1 cellular context compared by ENCODE assay signal in the genomic region with DNA sequence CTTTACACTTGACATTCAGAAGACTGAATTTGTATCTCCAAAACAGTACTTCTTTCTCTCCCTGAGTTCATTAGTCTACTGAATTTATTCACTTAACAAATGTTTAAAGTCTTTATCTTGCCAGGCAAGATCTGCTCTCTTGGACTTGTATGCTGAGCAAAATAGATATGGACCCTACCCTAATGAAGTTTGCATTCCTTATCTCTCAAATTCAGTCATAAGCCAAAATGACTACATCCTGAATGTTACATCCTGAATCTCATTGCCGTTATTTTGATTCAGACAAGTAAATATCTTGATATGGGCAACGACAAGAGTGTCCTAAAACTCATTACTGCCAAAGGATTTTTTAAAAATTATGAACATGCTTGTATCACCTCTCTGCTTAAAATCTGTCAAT.
TF ChIP-seq lines count a peak whose summit lies in the region.

No MANE protein-coding gene starts in this region.

TF ChIP-seq in K562, 482 proteins besides CTCF, POLR2A, EP300 and RAD21 (continues in another document):
- TF ChIP-seq KLF16 (IDR thresholded peaks at IDR 0.05): peak; percentile 81
- TF ChIP-seq, protein P1, sequence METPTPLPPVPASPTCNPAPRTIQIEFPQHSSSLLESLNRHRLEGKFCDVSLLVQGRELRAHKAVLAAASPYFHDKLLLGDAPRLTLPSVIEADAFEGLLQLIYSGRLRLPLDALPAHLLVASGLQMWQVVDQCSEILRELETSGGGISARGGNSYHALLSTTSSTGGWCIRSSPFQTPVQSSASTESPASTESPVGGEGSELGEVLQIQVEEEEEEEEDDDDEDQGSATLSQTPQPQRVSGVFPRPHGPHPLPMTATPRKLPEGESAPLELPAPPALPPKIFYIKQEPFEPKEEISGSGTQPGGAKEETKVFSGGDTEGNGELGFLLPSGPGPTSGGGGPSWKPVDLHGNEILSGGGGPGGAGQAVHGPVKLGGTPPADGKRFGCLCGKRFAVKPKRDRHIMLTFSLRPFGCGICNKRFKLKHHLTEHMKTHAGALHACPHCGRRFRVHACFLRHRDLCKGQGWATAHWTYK (CRISPR knock-in tag; IDR thresholded peaks at IDR 0.05): 0 out of 2 replicates have a peak, but pooled peaks have one; percentile 24
- TF ChIP-seq DPF2 (IDR thresholded peaks at IDR 0.05): peak; percentile 85
- TF ChIP-seq, protein P2, sequence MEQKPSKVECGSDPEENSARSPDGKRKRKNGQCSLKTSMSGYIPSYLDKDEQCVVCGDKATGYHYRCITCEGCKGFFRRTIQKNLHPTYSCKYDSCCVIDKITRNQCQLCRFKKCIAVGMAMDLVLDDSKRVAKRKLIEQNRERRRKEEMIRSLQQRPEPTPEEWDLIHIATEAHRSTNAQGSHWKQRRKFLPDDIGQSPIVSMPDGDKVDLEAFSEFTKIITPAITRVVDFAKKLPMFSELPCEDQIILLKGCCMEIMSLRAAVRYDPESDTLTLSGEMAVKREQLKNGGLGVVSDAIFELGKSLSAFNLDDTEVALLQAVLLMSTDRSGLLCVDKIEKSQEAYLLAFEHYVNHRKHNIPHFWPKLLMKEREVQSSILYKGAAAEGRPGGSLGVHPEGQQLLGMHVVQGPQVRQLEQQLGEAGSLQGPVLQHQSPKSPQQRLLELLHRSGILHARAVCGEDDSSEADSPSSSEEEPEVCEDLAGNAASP (IDR thresholded peaks at IDR 0.05): no peak
- peak; percentile 23 for TF ChIP-seq HDAC3 (IDR thresholded peaks at IDR 0.05; ENCODE audit: borderline replicate concordance, partially characterized antibody)
- TF ChIP-seq PML (IDR thresholded peaks at IDR 0.05; ENCODE audit: low read length): peak; percentile 70
- TF ChIP-seq CBFA2T3 (IDR thresholded peaks at IDR 0.05): peak; percentile 94
- TF ChIP-seq IFI16 (CRISPR knock-in tag; IDR thresholded peaks at IDR 0.05): no peak
- TF ChIP-seq STAT5A (IDR thresholded peaks at IDR 0.05; ENCODE audit: borderline replicate concordance, low read length): peak; percentile 54; the same call in 1 of the 2 replicates
- peak; percentile 73 for TF ChIP-seq SMARCE1 (IDR thresholded peaks at IDR 0.05)
- TF ChIP-seq TAL1 (IDR thresholded peaks at IDR 0.05): peak; percentile 88
- no peak for TF ChIP-seq KDM4B (IDR thresholded peaks at IDR 0.05; ENCODE audit: borderline replicate concordance in 2 of 2, low read depth in 1 of 2)
- no peak for TF ChIP-seq KLF10 (CRISPR knock-in tag; IDR thresholded peaks at IDR 0.05)
- TF ChIP-seq TEAD1 (CRISPR knock-in tag; IDR thresholded peaks at IDR 0.05): 0 out of 4 replicates have a peak, but pooled peaks of 1 of the 2 experiments have one; percentile 52
- TF ChIP-seq, protein P3, sequence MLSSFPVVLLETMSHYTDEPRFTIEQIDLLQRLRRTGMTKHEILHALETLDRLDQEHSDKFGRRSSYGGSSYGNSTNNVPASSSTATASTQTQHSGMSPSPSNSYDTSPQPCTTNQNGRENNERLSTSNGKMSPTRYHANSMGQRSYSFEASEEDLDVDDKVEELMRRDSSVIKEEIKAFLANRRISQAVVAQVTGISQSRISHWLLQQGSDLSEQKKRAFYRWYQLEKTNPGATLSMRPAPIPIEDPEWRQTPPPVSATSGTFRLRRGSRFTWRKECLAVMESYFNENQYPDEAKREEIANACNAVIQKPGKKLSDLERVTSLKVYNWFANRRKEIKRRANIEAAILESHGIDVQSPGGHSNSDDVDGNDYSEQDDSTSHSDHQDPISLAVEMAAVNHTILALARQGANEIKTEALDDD (IDR thresholded peaks at IDR 0.05): peak; percentile 47; the same call in 1 of the 2 replicates
- TF ChIP-seq, protein P4, sequence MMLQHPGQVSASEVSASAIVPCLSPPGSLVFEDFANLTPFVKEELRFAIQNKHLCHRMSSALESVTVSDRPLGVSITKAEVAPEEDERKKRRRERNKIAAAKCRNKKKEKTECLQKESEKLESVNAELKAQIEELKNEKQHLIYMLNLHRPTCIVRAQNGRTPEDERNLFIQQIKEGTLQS (IDR thresholded peaks at IDR 0.05): peak; percentile 35; the same call in 1 of the 2 replicates
- TF ChIP-seq, protein P4 (CRISPR knock-in tag; conservative IDR thresholded peaks at IDR 0.05): no peak
- TF ChIP-seq SOX6 (IDR thresholded peaks at IDR 0.05): peak; percentile 72
- peak; percentile 88 for TF ChIP-seq NCOR1 (IDR thresholded peaks at IDR 0.05)
- TF ChIP-seq MTA2 (IDR thresholded peaks at IDR 0.05; ENCODE audit: low read depth): peak; percentile 79
- no peak for TF ChIP-seq KLF6 (CRISPR knock-in tag; IDR thresholded peaks at IDR 0.05; ENCODE audit: borderline replicate concordance)
- 0 out of 2 replicates have a peak, but pooled peaks have one; percentile 63 for TF ChIP-seq ZNF311 (CRISPR knock-in tag; IDR thresholded peaks at IDR 0.05)
- TF ChIP-seq ZNF239 (CRISPR knock-in tag; IDR thresholded peaks at IDR 0.05): 0 out of 2 replicates have a peak, but pooled peaks have one; percentile 23
- no peak for TF ChIP-seq ZNF695 (CRISPR knock-in tag; IDR thresholded peaks at IDR 0.05)
- TF ChIP-seq ETV1 (tag; conservative IDR thresholded peaks at IDR 0.05; ENCODE audit: low read depth): peak; percentile 49; the same call in 1 of the 2 replicates
- no peak for TF ChIP-seq ZC3H4 (CRISPR knock-in tag; IDR thresholded peaks at IDR 0.05; ENCODE audit: borderline replicate concordance)
- no peak for TF ChIP-seq KAT7 (CRISPR knock-in tag; IDR thresholded peaks at IDR 0.05; ENCODE audit: borderline replicate concordance)
- peak in 1 of 2 experiments; percentile 55; a peak in 2 of 4 replicates for TF ChIP-seq RCOR1 (IDR thresholded peaks at IDR 0.05; ENCODE audit: borderline replicate concordance in 1 of 2, low read depth in 2 of 2, low read length in 2 of 2)
- TF ChIP-seq, protein P5, sequence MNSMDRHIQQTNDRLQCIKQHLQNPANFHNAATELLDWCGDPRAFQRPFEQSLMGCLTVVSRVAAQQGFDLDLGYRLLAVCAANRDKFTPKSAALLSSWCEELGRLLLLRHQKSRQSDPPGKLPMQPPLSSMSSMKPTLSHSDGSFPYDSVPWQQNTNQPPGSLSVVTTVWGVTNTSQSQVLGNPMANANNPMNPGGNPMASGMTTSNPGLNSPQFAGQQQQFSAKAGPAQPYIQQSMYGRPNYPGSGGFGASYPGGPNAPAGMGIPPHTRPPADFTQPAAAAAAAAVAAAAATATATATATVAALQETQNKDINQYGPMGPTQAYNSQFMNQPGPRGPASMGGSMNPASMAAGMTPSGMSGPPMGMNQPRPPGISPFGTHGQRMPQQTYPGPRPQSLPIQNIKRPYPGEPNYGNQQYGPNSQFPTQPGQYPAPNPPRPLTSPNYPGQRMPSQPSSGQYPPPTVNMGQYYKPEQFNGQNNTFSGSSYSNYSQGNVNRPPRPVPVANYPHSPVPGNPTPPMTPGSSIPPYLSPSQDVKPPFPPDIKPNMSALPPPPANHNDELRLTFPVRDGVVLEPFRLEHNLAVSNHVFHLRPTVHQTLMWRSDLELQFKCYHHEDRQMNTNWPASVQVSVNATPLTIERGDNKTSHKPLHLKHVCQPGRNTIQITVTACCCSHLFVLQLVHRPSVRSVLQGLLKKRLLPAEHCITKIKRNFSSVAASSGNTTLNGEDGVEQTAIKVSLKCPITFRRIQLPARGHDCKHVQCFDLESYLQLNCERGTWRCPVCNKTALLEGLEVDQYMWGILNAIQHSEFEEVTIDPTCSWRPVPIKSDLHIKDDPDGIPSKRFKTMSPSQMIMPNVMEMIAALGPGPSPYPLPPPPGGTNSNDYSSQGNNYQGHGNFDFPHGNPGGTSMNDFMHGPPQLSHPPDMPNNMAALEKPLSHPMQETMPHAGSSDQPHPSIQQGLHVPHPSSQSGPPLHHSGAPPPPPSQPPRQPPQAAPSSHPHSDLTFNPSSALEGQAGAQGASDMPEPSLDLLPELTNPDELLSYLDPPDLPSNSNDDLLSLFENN (IDR thresholded peaks at IDR 0.05; ENCODE audit: low read depth in 2 of 2, low read length in 2 of 2): peak in 1 of 2 experiments; percentile 58; a peak in 1 of 4 replicates
- TF ChIP-seq SMARCA4 (IDR thresholded peaks at IDR 0.05): peak; percentile 88
- peak; percentile 22; the same call in 1 of the 2 replicates for TF ChIP-seq SMAD4 (CRISPR knock-in tag; conservative IDR thresholded peaks at IDR 0.05)
- TF ChIP-seq FOXA3 (CRISPR knock-in tag; conservative IDR thresholded peaks at IDR 0.05 in 1 of 2, IDR thresholded peaks at IDR 0.05 in 1 of 2): peak in 1 of 2 experiments; percentile 65; a peak in 1 of 4 replicates
- TF ChIP-seq TRIM24 (IDR thresholded peaks at IDR 0.05): peak; percentile 62 to 80; a peak in 3 of 4 replicates
- peak; percentile 88 for TF ChIP-seq CBFA2T2 (conservative IDR thresholded peaks at IDR 0.05)
- 0 out of 2 replicates have a peak, but pooled peaks have one; percentile 20 for TF ChIP-seq DMBX1 (CRISPR knock-in tag; IDR thresholded peaks at IDR 0.05; ENCODE audit: borderline replicate concordance)
- TF ChIP-seq MEIS2 (IDR thresholded peaks at IDR 0.05; ENCODE audit: partially characterized antibody): peak; percentile 37
- TF ChIP-seq FOXM1 (IDR thresholded peaks at IDR 0.05; ENCODE audit: low read depth): peak; percentile 75
- TF ChIP-seq FOXM1 (CRISPR knock-in tag; IDR thresholded peaks at IDR 0.05; ENCODE audit: low read depth): no peak
- TF ChIP-seq SMAD3 (CRISPR knock-in tag; conservative IDR thresholded peaks at IDR 0.05): 0 out of 2 replicates have a peak, but pooled peaks have one; percentile 52
- 0 out of 4 replicates have a peak, but pooled peaks of 1 of the 2 experiments have one; percentile 24 for TF ChIP-seq TBL1XR1 (IDR thresholded peaks at IDR 0.05; ENCODE audit: low read length in 2 of 2)
- TF ChIP-seq, protein P6, sequence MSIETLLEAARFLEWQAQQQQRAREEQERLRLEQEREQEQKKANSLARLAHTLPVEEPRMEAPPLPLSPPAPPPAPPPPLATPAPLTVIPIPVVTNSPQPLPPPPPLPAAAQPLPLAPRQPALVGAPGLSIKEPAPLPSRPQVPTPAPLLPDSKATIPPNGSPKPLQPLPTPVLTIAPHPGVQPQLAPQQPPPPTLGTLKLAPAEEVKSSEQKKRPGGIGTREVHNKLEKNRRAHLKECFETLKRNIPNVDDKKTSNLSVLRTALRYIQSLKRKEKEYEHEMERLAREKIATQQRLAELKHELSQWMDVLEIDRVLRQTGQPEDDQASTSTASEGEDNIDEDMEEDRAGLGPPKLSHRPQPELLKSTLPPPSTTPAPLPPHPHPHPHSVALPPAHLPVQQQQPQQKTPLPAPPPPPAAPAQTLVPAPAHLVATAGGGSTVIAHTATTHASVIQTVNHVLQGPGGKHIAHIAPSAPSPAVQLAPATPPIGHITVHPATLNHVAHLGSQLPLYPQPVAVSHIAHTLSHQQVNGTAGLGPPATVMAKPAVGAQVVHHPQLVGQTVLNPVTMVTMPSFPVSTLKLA (conservative IDR thresholded peaks at IDR 0.05): 0 out of 4 replicates have a peak, but pooled peaks of 1 of the 2 experiments have one; percentile 13
- peak; percentile 37; the same call in 1 of the 2 replicates for TF ChIP-seq POLR2AphosphoS5 (IDR thresholded peaks at IDR 0.05; ENCODE audit: control insufficient read depth, insufficient read depth, low read depth, low read length)
- TF ChIP-seq ARNT (IDR thresholded peaks at IDR 0.05): peak in 1 of 2 experiments; percentile 32; a peak in 1 of 4 replicates
- TF ChIP-seq, protein P7, sequence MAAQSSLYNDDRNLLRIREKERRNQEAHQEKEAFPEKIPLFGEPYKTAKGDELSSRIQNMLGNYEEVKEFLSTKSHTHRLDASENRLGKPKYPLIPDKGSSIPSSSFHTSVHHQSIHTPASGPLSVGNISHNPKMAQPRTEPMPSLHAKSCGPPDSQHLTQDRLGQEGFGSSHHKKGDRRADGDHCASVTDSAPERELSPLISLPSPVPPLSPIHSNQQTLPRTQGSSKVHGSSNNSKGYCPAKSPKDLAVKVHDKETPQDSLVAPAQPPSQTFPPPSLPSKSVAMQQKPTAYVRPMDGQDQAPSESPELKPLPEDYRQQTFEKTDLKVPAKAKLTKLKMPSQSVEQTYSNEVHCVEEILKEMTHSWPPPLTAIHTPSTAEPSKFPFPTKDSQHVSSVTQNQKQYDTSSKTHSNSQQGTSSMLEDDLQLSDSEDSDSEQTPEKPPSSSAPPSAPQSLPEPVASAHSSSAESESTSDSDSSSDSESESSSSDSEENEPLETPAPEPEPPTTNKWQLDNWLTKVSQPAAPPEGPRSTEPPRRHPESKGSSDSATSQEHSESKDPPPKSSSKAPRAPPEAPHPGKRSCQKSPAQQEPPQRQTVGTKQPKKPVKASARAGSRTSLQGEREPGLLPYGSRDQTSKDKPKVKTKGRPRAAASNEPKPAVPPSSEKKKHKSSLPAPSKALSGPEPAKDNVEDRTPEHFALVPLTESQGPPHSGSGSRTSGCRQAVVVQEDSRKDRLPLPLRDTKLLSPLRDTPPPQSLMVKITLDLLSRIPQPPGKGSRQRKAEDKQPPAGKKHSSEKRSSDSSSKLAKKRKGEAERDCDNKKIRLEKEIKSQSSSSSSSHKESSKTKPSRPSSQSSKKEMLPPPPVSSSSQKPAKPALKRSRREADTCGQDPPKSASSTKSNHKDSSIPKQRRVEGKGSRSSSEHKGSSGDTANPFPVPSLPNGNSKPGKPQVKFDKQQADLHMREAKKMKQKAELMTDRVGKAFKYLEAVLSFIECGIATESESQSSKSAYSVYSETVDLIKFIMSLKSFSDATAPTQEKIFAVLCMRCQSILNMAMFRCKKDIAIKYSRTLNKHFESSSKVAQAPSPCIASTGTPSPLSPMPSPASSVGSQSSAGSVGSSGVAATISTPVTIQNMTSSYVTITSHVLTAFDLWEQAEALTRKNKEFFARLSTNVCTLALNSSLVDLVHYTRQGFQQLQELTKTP (IDR thresholded peaks at IDR 0.05; ENCODE audit: low read depth in 1 of 2, partially characterized antibody in 2 of 2): peak in 1 of 2 experiments; percentile 54
- TF ChIP-seq ARID1B (IDR thresholded peaks at IDR 0.05): peak; percentile 93
- TF ChIP-seq ATF1 (CRISPR knock-in tag; IDR thresholded peaks at IDR 0.05): no peak
- 0 out of 2 replicates have a peak, but pooled peaks have one; percentile 16 for TF ChIP-seq ATF1 (tag; IDR thresholded peaks at IDR 0.05)
- TF ChIP-seq HDAC1 (IDR thresholded peaks at IDR 0.05): peak in 1 of 2 experiments; percentile 44; a peak in 1 of 4 replicates
- 0 out of 2 replicates have a peak, but pooled peaks have one; percentile 28 for TF ChIP-seq LCOR (CRISPR knock-in tag; IDR thresholded peaks at IDR 0.05)
- TF ChIP-seq NFIC (IDR thresholded peaks at IDR 0.05): peak; percentile 70
- TF ChIP-seq GATAD2B (IDR thresholded peaks at IDR 0.05; ENCODE audit: borderline replicate concordance): peak; percentile 69
- TF ChIP-seq TCF3 (CRISPR knock-in tag; IDR thresholded peaks at IDR 0.05): peak; percentile 85
- no peak for TF ChIP-seq ZKSCAN1 (IDR thresholded peaks at IDR 0.05; ENCODE audit: low read depth, low read length)
- peak; percentile 62 for TF ChIP-seq GATA2 (CRISPR knock-in tag; IDR thresholded peaks at IDR 0.05)
- TF ChIP-seq CCNT2 (IDR thresholded peaks at IDR 0.05; ENCODE audit: borderline replicate concordance, extremely low read depth, insufficient read length, low read depth, low read length): peak; percentile 57
- no peak for TF ChIP-seq ZNF253 (CRISPR knock-in tag; conservative IDR thresholded peaks at IDR 0.05)
